ENCODE assay signal across 1 cellular context in the genomic region with DNA sequence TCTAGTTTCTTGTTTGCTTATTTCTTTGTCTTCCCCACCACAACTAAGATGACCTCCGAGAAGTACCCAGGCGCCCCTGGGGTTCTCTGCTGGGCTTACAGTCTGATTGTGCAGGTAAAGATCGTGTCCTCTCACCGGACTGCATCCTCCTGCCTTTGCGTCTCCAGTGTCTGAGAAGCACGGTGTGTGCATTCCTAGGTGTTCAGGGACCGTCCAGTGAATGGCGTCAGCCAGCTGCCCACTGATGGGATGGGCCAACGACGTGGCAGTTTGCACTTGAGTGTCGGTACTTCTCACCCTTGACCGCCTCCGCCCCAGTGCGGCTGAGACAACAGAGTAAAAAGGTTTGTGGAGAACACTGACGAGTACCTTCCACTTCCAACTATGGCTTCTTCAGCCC.
TF ChIP-seq lines count a peak whose summit lies in the region.

No MANE protein-coding gene starts in this region.

TF ChIP-seq in K562, 482 proteins besides CTCF, POLR2A, EP300 and RAD21:
- TF ChIP-seq, protein P1, sequence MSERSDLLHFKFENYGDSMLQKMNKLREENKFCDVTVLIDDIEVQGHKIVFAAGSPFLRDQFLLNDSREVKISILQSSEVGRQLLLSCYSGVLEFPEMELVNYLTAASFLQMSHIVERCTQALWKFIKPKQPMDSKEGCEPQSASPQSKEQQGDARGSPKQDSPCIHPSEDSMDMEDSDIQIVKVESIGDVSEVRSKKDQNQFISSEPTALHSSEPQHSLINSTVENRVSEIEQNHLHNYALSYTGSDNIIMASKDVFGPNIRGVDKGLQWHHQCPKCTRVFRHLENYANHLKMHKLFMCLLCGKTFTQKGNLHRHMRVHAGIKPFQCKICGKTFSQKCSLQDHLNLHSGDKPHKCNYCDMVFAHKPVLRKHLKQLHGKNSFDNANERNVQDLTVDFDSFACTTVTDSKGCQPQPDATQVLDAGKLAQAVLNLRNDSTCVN (CRISPR knock-in tag; IDR thresholded peaks at IDR 0.05) = no peak
- TF ChIP-seq DPF2 (IDR thresholded peaks at IDR 0.05) (no peak), ZNF253 (CRISPR knock-in tag; conservative IDR thresholded peaks at IDR 0.05) (no peak), KAT2B (IDR thresholded peaks at IDR 0.05; ENCODE audit: low read depth, low read length) (no peak), ZNF408 (CRISPR knock-in tag; IDR thresholded peaks at IDR 0.05; ENCODE audit: low read depth) (no peak), MTA1 (IDR thresholded peaks at IDR 0.05; ENCODE audit: borderline replicate concordance) (no peak), LARP7 (IDR thresholded peaks at IDR 0.05) (no peak), SLC30A9 (CRISPR knock-in tag; IDR thresholded peaks at IDR 0.05) (no peak), SMC3 (conservative IDR thresholded peaks at IDR 0.05; ENCODE audit: insufficient read depth, low read depth, low read length) (no peak), KDM1A (IDR thresholded peaks at IDR 0.05) (no peak), ZNF445 (CRISPR knock-in tag; IDR thresholded peaks at IDR 0.05; ENCODE audit: low read depth) (no peak), SREBF1 (IDR thresholded peaks at IDR 0.05; ENCODE audit: borderline replicate concordance, low read depth, low read length) (no peak), RUNX1 (IDR thresholded peaks at IDR 0.05; ENCODE audit: low read depth) (no peak), ADNP (tag; IDR thresholded peaks at IDR 0.05) (no peak)
